Comparison of ENCODE assay signal across 21 cellular contexts in genomic region chr9:134804871-134805270, GRCh38.
"Had no signal": no experiment of that assay in that cellular context is flagged by ENCODE, and none has a peak within 500 bp of the region (broad histone marks: within the 10 kb centered on the region; RNA-seq: fewer than 3 reads in every experiment).

No MANE protein-coding gene starts in this region.

- H3K36me3 Mint-ChIP-seq: natural killer cell treated with Interleukin-12 subunit alpha and Interleukin-12 subunit beta and Interleukin-15 and Interleukin-18, amount 100 ng/mL, for 72 hours; stimulated activated effector memory CD8-positive, alpha-beta T cell treated with anti-CD3 and anti-CD28 coated beads, Interleukin-12 subunit alpha, Interleukin-12 subunit beta, amount 100 ng/mL, for 72 hours had no signal

- H3K27me3 ChIP-seq: esophagus squamous epithelium, stomach, thyroid gland, vagina had no signal

- H3K36me3 ChIP-seq: thyroid gland had no signal

- H3K79me2 ChIP-seq: parathyroid adenoma had no signal

- H3K27ac ChIP-seq: esophagus squamous epithelium, parathyroid adenoma, stomach, thyroid gland, vagina had no signal

- H3K27ac Mint-ChIP-seq: effector memory CD8-positive, alpha-beta T cell; natural killer cell treated with Interleukin-12 subunit alpha and Interleukin-12 subunit beta and Interleukin-15 and Interleukin-18, amount 100 ng/mL, for 72 hours; progenitor cell of endocrine pancreas; stimulated activated effector memory CD8-positive, alpha-beta T cell treated with anti-CD3 and anti-CD28 coated beads, Interleukin-12 subunit alpha, Interleukin-12 subunit beta, amount 100 ng/mL, for 72 hours had no signal

- H3K27me3 Mint-ChIP-seq: effector memory CD8-positive, alpha-beta T cell; natural killer cell treated with Interleukin-12 subunit alpha and Interleukin-12 subunit beta and Interleukin-15 and Interleukin-18, amount 100 ng/mL, for 72 hours; progenitor cell of endocrine pancreas had no signal

- H3K9me3 Mint-ChIP-seq: effector memory CD8-positive, alpha-beta T cell; natural killer cell treated with Interleukin-12 subunit alpha and Interleukin-12 subunit beta and Interleukin-15 and Interleukin-18, amount 100 ng/mL, for 72 hours; neural crest cell; stimulated activated effector memory CD8-positive, alpha-beta T cell treated with anti-CD3 and anti-CD28 coated beads, Interleukin-12 subunit alpha, Interleukin-12 subunit beta, amount 100 ng/mL, for 72 hours had no signal

- DNase-seq: cortex of kidney; effector memory CD8-positive, alpha-beta T cell; erythroblast; esophagus squamous epithelium; head of caudate nucleus; kidney; mesendoderm; stimulated activated CD4-positive, alpha-beta T cell treated with anti-CD3 and anti-CD28 coated beads, Interleukin-2, amount 100 ng/mL, for 24 hours; stimulated activated CD4-positive, alpha-beta T cell treated with anti-CD3 and anti-CD28 coated beads, Interleukin-4, amount 100 ng/mL, for 24 hours; stimulated activated naive CD4-positive, alpha-beta T cell treated with Interleukin-2 at 50 U/mL for 16 hours; stomach; thyroid gland; trophoblast cell had no signal

- H3K9me3 ChIP-seq: esophagus squamous epithelium, stomach, thyroid gland, vagina had no signal

- H3K9ac ChIP-seq: parathyroid adenoma had no signal

- H3K4me3 ChIP-seq: esophagus squamous epithelium, stomach, thyroid gland, vagina had no signal

- H3K4me3 Mint-ChIP-seq: effector memory CD8-positive, alpha-beta T cell; natural killer cell treated with Interleukin-12 subunit alpha and Interleukin-12 subunit beta and Interleukin-15 and Interleukin-18, amount 100 ng/mL, for 72 hours; neural crest cell; stimulated activated effector memory CD8-positive, alpha-beta T cell treated with anti-CD3 and anti-CD28 coated beads, Interleukin-12 subunit alpha, Interleukin-12 subunit beta, amount 100 ng/mL, for 72 hours had no signal

- H2AFZ ChIP-seq: parathyroid adenoma had no signal

- H3K4me1 Mint-ChIP-seq: stimulated activated effector memory CD8-positive, alpha-beta T cell treated with anti-CD3 and anti-CD28 coated beads, Interleukin-12 subunit alpha, Interleukin-12 subunit beta, amount 100 ng/mL, for 72 hours had no signal

- H3K4me1 ChIP-seq: parathyroid adenoma, thyroid gland had no signal

- ATAC-seq: effector memory CD8-positive, alpha-beta T cell; left lobe of liver; sciatic nerve had no signal
